Comparison of ENCODE assay signal across 1 cellular context in the genomic region with DNA sequence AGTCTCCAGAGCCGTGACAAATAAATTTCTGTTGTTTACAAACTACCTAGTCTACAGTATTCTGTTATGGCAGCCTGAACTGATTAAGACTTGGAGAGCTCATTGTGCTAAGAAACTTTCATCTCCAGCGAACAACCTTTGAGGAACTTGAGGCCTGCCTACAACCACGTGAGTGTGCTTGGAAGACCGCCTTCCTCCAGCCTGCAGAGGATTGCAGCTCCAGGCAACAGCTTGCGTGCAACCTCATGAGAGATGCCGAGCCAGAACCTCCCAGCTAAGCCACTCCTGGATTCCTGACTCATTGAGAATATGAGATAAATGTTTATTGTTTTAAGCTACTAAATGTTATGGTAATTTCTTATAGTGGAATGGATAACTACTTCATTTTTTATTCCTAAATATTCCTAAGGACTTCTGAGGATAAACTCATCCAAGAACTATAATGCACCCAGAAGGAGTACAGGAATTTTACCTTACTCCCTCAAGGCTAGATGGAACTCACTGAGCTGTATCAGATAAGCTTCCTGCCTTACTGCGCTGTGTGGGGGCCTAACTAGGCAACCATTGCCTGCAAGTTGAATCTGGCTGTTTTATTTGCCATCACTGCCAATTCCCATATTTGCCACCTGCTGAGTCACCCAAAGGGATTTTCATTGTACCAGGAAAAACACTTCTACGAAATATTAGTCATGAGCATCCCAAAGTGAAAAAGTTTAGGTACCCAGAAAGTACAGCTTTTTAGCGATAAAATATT.
TF ChIP-seq lines count a peak whose summit lies in the region.

No MANE protein-coding gene starts in this region.

TF ChIP-seq in GM23338, 12 proteins besides CTCF, POLR2A, EP300 and RAD21 (continued from another document):
- TF ChIP-seq, protein P1, sequence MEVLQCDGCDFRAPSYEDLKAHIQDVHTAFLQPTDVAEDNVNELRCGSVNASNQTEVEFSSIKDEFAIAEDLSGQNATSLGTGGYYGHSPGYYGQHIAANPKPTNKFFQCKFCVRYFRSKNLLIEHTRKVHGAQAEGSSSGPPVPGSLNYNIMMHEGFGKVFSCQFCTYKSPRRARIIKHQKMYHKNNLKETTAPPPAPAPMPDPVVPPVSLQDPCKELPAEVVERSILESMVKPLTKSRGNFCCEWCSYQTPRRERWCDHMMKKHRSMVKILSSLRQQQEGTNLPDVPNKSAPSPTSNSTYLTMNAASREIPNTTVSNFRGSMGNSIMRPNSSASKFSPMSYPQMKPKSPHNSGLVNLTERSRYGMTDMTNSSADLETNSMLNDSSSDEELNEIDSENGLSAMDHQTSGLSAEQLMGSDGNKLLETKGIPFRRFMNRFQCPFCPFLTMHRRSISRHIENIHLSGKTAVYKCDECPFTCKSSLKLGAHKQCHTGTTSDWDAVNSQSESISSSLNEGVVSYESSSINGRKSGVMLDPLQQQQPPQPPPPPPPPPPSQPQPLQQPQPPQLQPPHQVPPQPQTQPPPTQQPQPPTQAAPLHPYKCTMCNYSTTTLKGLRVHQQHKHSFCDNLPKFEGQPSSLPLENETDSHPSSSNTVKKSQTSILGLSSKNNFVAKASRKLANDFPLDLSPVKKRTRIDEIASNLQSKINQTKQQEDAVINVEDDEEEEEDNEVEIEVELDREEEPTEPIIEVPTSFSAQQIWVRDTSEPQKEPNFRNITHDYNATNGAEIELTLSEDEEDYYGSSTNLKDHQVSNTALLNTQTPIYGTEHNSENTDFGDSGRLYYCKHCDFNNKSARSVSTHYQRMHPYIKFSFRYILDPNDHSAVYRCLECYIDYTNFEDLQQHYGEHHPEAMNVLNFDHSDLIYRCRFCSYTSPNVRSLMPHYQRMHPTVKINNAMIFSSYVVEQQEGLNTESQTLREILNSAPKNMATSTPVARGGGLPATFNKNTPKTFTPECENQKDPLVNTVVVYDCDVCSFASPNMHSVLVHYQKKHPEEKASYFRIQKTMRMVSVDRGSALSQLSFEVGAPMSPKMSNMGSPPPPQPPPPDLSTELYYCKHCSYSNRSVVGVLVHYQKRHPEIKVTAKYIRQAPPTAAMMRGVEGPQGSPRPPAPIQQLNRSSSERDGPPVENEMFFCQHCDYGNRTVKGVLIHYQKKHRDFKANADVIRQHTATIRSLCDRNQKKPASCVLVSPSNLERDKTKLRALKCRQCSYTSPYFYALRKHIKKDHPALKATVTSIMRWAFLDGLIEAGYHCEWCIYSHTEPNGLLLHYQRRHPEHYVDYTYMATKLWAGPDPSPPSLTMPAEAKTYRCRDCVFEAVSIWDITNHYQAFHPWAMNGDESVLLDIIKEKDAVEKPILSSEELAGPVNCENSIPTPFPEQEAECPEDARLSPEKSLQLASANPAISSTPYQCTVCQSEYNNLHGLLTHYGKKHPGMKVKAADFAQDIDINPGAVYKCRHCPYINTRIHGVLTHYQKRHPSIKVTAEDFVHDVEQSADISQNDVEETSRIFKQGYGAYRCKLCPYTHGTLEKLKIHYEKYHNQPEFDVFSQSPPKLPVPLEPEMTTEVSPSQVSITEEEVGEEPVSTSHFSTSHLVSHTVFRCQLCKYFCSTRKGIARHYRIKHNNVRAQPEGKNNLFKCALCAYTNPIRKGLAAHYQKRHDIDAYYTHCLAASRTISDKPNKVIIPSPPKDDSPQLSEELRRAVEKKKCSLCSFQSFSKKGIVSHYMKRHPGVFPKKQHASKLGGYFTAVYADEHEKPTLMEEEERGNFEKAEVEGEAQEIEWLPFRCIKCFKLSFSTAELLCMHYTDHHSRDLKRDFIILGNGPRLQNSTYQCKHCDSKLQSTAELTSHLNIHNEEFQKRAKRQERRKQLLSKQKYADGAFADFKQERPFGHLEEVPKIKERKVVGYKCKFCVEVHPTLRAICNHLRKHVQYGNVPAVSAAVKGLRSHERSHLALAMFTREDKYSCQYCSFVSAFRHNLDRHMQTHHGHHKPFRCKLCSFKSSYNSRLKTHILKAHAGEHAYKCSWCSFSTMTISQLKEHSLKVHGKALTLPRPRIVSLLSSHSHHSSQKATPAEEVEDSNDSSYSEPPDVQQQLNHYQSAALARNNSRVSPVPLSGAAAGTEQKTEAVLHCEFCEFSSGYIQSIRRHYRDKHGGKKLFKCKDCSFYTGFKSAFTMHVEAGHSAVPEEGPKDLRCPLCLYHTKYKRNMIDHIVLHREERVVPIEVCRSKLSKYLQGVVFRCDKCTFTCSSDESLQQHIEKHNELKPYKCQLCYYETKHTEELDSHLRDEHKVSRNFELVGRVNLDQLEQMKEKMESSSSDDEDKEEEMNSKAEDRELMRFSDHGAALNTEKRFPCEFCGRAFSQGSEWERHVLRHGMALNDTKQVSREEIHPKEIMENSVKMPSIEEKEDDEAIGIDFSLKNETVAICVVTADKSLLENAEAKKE (CRISPR knock-in tag; IDR thresholded peaks at IDR 0.05), result no peak
- TF ChIP-seq ZNF331 (CRISPR knock-in tag; IDR thresholded peaks at IDR 0.05; ENCODE audit: low read depth) (no peak), EZH2 (IDR thresholded peaks at IDR 0.05; ENCODE audit: low read depth, unreplicated experiment) (no peak)
TF ChIP-seq in GM23338: peak in this region for 0.
